21 cellular contexts compared by ENCODE assay signal in the genomic region with DNA sequence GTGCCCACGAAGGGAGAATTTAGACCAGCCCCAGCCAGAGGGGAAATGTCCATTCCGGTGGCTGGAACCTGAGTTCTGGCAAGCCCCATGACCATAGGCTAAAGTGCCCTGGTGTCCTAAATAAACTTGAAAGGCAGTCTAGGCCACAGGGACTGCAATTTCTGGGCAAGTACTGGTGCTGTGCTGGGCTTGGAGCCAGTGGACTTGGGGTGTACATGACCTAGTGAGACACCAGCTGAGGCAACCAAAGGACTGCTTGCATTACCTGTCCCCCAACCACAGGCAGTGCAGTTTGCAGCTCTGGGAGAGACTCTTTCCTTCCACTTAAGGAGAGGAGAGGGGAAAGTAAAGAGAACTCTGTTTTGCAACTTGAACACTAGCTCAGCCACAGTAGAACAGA. TPM values are rescaled to one million over a fixed set of nuclear protein-coding genes. Genes with fewer than 3 reads are reported as not detected.
DNase-seq lines count a peak whose midpoint lies in the region; ATAC-seq and TF ChIP-seq lines count a peak whose summit lies in the region.
"Had no signal": no experiment of that assay in that cellular context is flagged by ENCODE, and none has a peak within 500 bp of the region (broad histone marks: within the 10 kb centered on the region; RNA-seq: fewer than 3 reads in every experiment).

No MANE protein-coding gene starts in this region.

- no peak overlapping the region for H3K27ac Mint-ChIP-seq in activated CD8-positive, alpha-beta T cell treated with anti-CD3 and anti-CD28 coated beads, Interleukin-2, amount 10 ng/mL, durations not matched to agents 7 days and 5 days
- H3K27ac Mint-ChIP-seq in activated CD8-positive, alpha-beta T cell treated with anti-CD3 and anti-CD28 coated beads for 36 hours: no peak overlapping the region
- no peak overlapping the region for H3K27ac Mint-ChIP-seq in osteocyte (ENCODE audit: unreplicated experiment)
- H3K27ac Mint-ChIP-seq: B cell; CD4-positive, alpha-beta T cell; CD8-positive, alpha-beta T cell had no signal

- H3K9me3 Mint-ChIP-seq in activated CD8-positive, alpha-beta T cell treated with anti-CD3 and anti-CD28 coated beads, Interleukin-2, amount 10 ng/mL, durations not matched to agents 7 days and 5 days (ENCODE audit: insufficient read depth): peaks cover 27% of the 10 kb centered on the region
- peaks cover 21% of the 10 kb centered on the region for H3K9me3 Mint-ChIP-seq in activated CD8-positive, alpha-beta T cell treated with anti-CD3 and anti-CD28 coated beads for 36 hours
- peaks cover 27% of the 10 kb centered on the region for H3K9me3 Mint-ChIP-seq in osteocyte (ENCODE audit: unreplicated experiment)

- peak; percentile 10 for DNase-seq in activated CD8-positive, alpha-beta T cell treated with anti-CD3 and anti-CD28 coated beads, Interleukin-2, amount 10 ng/mL, durations not matched to agents 7 days and 5 days
- no peak for DNase-seq in activated CD8-positive, alpha-beta T cell treated with anti-CD3 and anti-CD28 coated beads for 36 hours
- DNase-seq in left ventricle myocardium inferior (no peak), right cardiac atrium (no peak), osteocyte (ENCODE audit: extremely low spot score, unreplicated experiment) (peak; percentile 34)
- DNase-seq: AML-193; Caco-2; Calu3; CD4-positive, alpha-beta T cell; CD8-positive, alpha-beta T cell; DMS79; DND-41; EL; GDM1 had no signal

- WGBS in right cardiac atrium: 83% methylated on average over 2 of the region's 2 CpGs

- peaks cover 34% of the 10 kb centered on the region for H3K36me3 Mint-ChIP-seq in activated CD8-positive, alpha-beta T cell treated with anti-CD3 and anti-CD28 coated beads, Interleukin-2, amount 10 ng/mL, durations not matched to agents 7 days and 5 days (ENCODE audit: low read depth)
- H3K36me3 Mint-ChIP-seq in activated CD8-positive, alpha-beta T cell treated with anti-CD3 and anti-CD28 coated beads for 36 hours (ENCODE audit: low read depth): peaks cover 38% of the 10 kb centered on the region
- H3K36me3 Mint-ChIP-seq in osteocyte (ENCODE audit: unreplicated experiment): peaks cover 18% of the 10 kb centered on the region

- H3K4me3 Mint-ChIP-seq in activated CD8-positive, alpha-beta T cell treated with anti-CD3 and anti-CD28 coated beads, Interleukin-2, amount 10 ng/mL, durations not matched to agents 7 days and 5 days: no peak overlapping the region
- H3K4me3 Mint-ChIP-seq in activated CD8-positive, alpha-beta T cell treated with anti-CD3 and anti-CD28 coated beads for 36 hours: no peak overlapping the region
- no peak overlapping the region for H3K4me3 Mint-ChIP-seq in osteocyte (ENCODE audit: unreplicated experiment)
- H3K4me3 Mint-ChIP-seq: B cell; CD4-positive, alpha-beta T cell; CD8-positive, alpha-beta T cell had no signal

- no peak for TF ChIP-seq CTCF in activated CD8-positive, alpha-beta T cell treated with anti-CD3 and anti-CD28 coated beads for 36 hours (IDR thresholded peaks at IDR 0.05)
- TF ChIP-seq CTCF in left ventricle myocardium inferior (IDR thresholded peaks at IDR 0.05; ENCODE audit: borderline replicate concordance) (no peak), osteocyte (IDR thresholded peaks at IDR 0.05) (no peak)

- POLR2A ChIA-PET in activated CD8-positive, alpha-beta T cell treated with anti-CD3 and anti-CD28 coated beads, Interleukin-2, amount 10 ng/mL, durations not matched to agents 7 days and 5 days (lab: Charles Lee): interaction anchor here (0.7 kb wide), 1 partner anchor 68 kb away, joined by 3 read pairs; no protein-coding TSS in a partner anchor
- POLR2A ChIA-PET in activated CD8-positive, alpha-beta T cell treated with anti-CD3 and anti-CD28 coated beads for 36 hours (lab: Charles Lee): no interaction called here

- H3K36me3 ChIP-seq in left ventricle myocardium inferior: peaks cover 5% of the 10 kb centered on the region

- H3K27ac ChIP-seq in left ventricle myocardium inferior (replicated peaks) (peak overlapping the region; percentile 13), right cardiac atrium (ENCODE audit: low read length) (no peak overlapping the region)
- H3K27ac ChIP-seq: 22Rv1; A549; BLaER1 treated with 17β-estradiol and CSF1 and Interleukin-3, amounts not matched to agents 10 nM and 100 nM; C4-2B had no signal

- H3K9me3 ChIP-seq in left ventricle myocardium inferior (replicated peaks) (peaks cover 29% of the 10 kb centered on the region), right cardiac atrium (ENCODE audit: control insufficient read depth, low read length) (no peaks in the 10 kb centered on the region)

- no peaks in the 10 kb centered on the region for H3K27me3 ChIP-seq in left ventricle myocardium inferior (ENCODE audit: low read depth)
- no peaks in the 10 kb centered on the region for H3K27me3 ChIP-seq in right cardiac atrium (ENCODE audit: control insufficient read depth, insufficient read depth)
- H3K27me3 ChIP-seq: BLaER1 treated with 17β-estradiol and CSF1 and Interleukin-3, amounts not matched to agents 10 nM and 100 nM had no signal

- no peak for ATAC-seq in activated CD8-positive, alpha-beta T cell treated with anti-CD3 and anti-CD28 coated beads, Interleukin-2, amount 10 ng/mL, durations not matched to agents 7 days and 5 days
- ATAC-seq in activated CD8-positive, alpha-beta T cell treated with anti-CD3 and anti-CD28 coated beads for 36 hours: no peak
- no peak for ATAC-seq in right cardiac atrium
- no peak for ATAC-seq in GM18861 (IDR thresholded peaks at IDR 0.05; ENCODE audit: unreplicated experiment)
- ATAC-seq: A549; CD8-positive, alpha-beta T cell; GM12878 had no signal

- intact Hi-C loops in activated CD8-positive, alpha-beta T cell treated with anti-CD3 and anti-CD28 coated beads for 36 hours (cut with micrococcal nuclease): no loop called here
- intact Hi-C loops in left ventricle myocardium inferior (cut with micrococcal nuclease) (no loop called here), right cardiac atrium (cut with DNase I) (no loop called here)

- H3K27me3 Mint-ChIP-seq in activated CD8-positive, alpha-beta T cell treated with anti-CD3 and anti-CD28 coated beads, Interleukin-2, amount 10 ng/mL, durations not matched to agents 7 days and 5 days (ENCODE audit: low read depth): no peaks in the 10 kb centered on the region
- H3K27me3 Mint-ChIP-seq in activated CD8-positive, alpha-beta T cell treated with anti-CD3 and anti-CD28 coated beads for 36 hours: no peaks in the 10 kb centered on the region
- H3K27me3 Mint-ChIP-seq in osteocyte (ENCODE audit: unreplicated experiment): no peaks in the 10 kb centered on the region
- H3K27me3 Mint-ChIP-seq: B cell; CD4-positive, alpha-beta T cell had no signal

- H3K4me1 ChIP-seq in left ventricle myocardium inferior (peaks cover 38% of the 10 kb centered on the region), right cardiac atrium (ENCODE audit: control insufficient read depth, insufficient read depth, low read length) (peaks cover 5% of the 10 kb centered on the region)
- H3K4me1 ChIP-seq: A549, Caco-2 had no signal

- no peaks in the 10 kb centered on the region for H3K4me1 Mint-ChIP-seq in activated CD8-positive, alpha-beta T cell treated with anti-CD3 and anti-CD28 coated beads, Interleukin-2, amount 10 ng/mL, durations not matched to agents 7 days and 5 days (ENCODE audit: low read depth)
- no peaks in the 10 kb centered on the region for H3K4me1 Mint-ChIP-seq in activated CD8-positive, alpha-beta T cell treated with anti-CD3 and anti-CD28 coated beads for 36 hours (ENCODE audit: low read depth)
- H3K4me1 Mint-ChIP-seq in osteocyte (ENCODE audit: unreplicated experiment): peaks cover 12% of the 10 kb centered on the region
- H3K4me1 Mint-ChIP-seq: B cell had no signal

- CTCF ChIA-PET in activated CD8-positive, alpha-beta T cell treated with anti-CD3 and anti-CD28 coated beads, Interleukin-2, amount 10 ng/mL, durations not matched to agents 7 days and 5 days (lab: Charles Lee): interaction anchor here (1.1 to 1.2 kb wide), 3 partner anchors 25 to 126 kb away, joined by 3 to 4 read pairs (median 3); a partner anchor contains a TSS
- CTCF ChIA-PET in activated CD8-positive, alpha-beta T cell treated with anti-CD3 and anti-CD28 coated beads for 36 hours (lab: Charles Lee): interaction anchor here (0.9 to 2.1 kb wide), 3 partner anchors 49 to 103 kb away, joined by 3 to 6 read pairs (median 4); a partner anchor contains a TSS

- H3K4me3 ChIP-seq in left ventricle myocardium inferior (no peak overlapping the region), right cardiac atrium (ENCODE audit: low read length) (no peak overlapping the region)
- H3K4me3 ChIP-seq: A549; BLaER1 treated with 17β-estradiol and CSF1 and Interleukin-3, amounts not matched to agents 10 nM and 100 nM; GM12878 had no signal

RNA-seq across cellular contexts. Expression of a gene that starts 23.7 kb away (rescaled TPM):
- total RNA-seq in activated CD8-positive, alpha-beta T cell treated with anti-CD3 and anti-CD28 coated beads, Interleukin-2, amount 10 ng/mL, durations not matched to agents 7 days and 5 days: 10 to 100 TPM; 28.6 to 29.8 TPM
- 10 to 100 TPM; 39.6 to 43.1 TPM for total RNA-seq in activated CD8-positive, alpha-beta T cell treated with anti-CD3 and anti-CD28 coated beads for 36 hours
- 19.2 TPM for total RNA-seq in left ventricle myocardium inferior
- total RNA-seq in right cardiac atrium: 10 to 100 TPM; 15.8 to 21.7 (median 18.7) TPM
- 18.2 TPM for polyA plus RNA-seq in right cardiac atrium
- total RNA-seq in osteocyte: 15.3 and 17.8 TPM in 2 replicates

RNA-seq across cellular contexts. Expression of a gene that starts 23.9 kb away (rescaled TPM):
- total RNA-seq in activated CD8-positive, alpha-beta T cell treated with anti-CD3 and anti-CD28 coated beads, Interleukin-2, amount 10 ng/mL, durations not matched to agents 7 days and 5 days: 100 to 1,000 TPM; 195 to 197 TPM
- 10 to 100 TPM; 70.6 to 71.7 TPM for total RNA-seq in activated CD8-positive, alpha-beta T cell treated with anti-CD3 and anti-CD28 coated beads for 36 hours
- 192 TPM for total RNA-seq in left ventricle myocardium inferior
- total RNA-seq in right cardiac atrium: 100 to 1,000 TPM; 176 to 196 (median 192) TPM
- 180 TPM for polyA plus RNA-seq in right cardiac atrium
- 192 and 209 TPM in 2 replicates for total RNA-seq in osteocyte

RNA-seq across cellular contexts. Expression of a gene that starts 32.3 kb away (rescaled TPM):
- total RNA-seq in activated CD8-positive, alpha-beta T cell treated with anti-CD3 and anti-CD28 coated beads, Interleukin-2, amount 10 ng/mL, durations not matched to agents 7 days and 5 days: 100 to 1,000 TPM; 140 to 156 TPM
- 100 to 1,000 TPM; 151 to 160 TPM for total RNA-seq in activated CD8-positive, alpha-beta T cell treated with anti-CD3 and anti-CD28 coated beads for 36 hours
- total RNA-seq in left ventricle myocardium inferior: 106 TPM
- 100 to 1,000 TPM in 2 of 4 donors, 10 to 100 TPM in 2; 96.9 to 115 (median 99.1) TPM for total RNA-seq in right cardiac atrium
- polyA plus RNA-seq in right cardiac atrium: 100 TPM
- total RNA-seq in osteocyte: 93.4 and 100 TPM in 2 replicates

RNA-seq across cellular contexts. Expression of a gene that starts 39.5 kb away (rescaled TPM):
- 10 to 100 TPM; 74.1 to 78.9 TPM for total RNA-seq in activated CD8-positive, alpha-beta T cell treated with anti-CD3 and anti-CD28 coated beads, Interleukin-2, amount 10 ng/mL, durations not matched to agents 7 days and 5 days
- total RNA-seq in activated CD8-positive, alpha-beta T cell treated with anti-CD3 and anti-CD28 coated beads for 36 hours: 10 to 100 TPM; 28.1 to 31.4 TPM
- total RNA-seq in left ventricle myocardium inferior: 84.2 TPM
- total RNA-seq in right cardiac atrium: 10 to 100 TPM; 56.7 to 98.3 (median 78.2) TPM
- polyA plus RNA-seq in right cardiac atrium: 52.6 TPM
- total RNA-seq in osteocyte: 157 and 171 TPM in 2 replicates

Comparison
In these comparisons a context has a peak if more than half of its experiments do, and no peak if none do; other contexts are left out.
1. DNase-seq: peak in activated CD8-positive, alpha-beta T cell treated with anti-CD3 and anti-CD28 coated beads, Interleukin-2, amount 10 ng/mL, durations not matched to agents 7 days and 5 days (single experiment) and osteocyte (single experiment); none in activated CD8-positive, alpha-beta T cell treated with anti-CD3 and anti-CD28 coated beads for 36 hours (single experiment), left ventricle myocardium inferior (single experiment) and right cardiac atrium (0 of 3).